Comparison of ENCODE assay signal across 11 cellular contexts in genomic region chr20:4006640-4007039, GRCh38. TPM values are rescaled to one million over a fixed set of nuclear protein-coding genes. Genes with fewer than 3 reads are reported as not detected.
DNase-seq lines count a peak whose midpoint lies in the region; ATAC-seq and TF ChIP-seq lines count a peak whose summit lies in the region.
"Had no signal": no experiment of that assay in that cellular context is flagged by ENCODE, and none has a peak within 500 bp of the region (broad histone marks: within the 10 kb centered on the region; RNA-seq: fewer than 3 reads in every experiment).

No MANE protein-coding gene starts in this region.

- POLR2A ChIA-PET in Panc1 (lab: Charles Lee) = interaction anchor here (0.7 to 1.0 kb wide), 2 partner anchors 10 to 113 kb away, joined by 3 to 4 read pairs; no protein-coding TSS in a partner anchor

- ATAC-seq in Panc1 (0 out of 2 replicates have a peak, but pooled peaks have one; percentile 35), GM19463 (IDR thresholded peaks at IDR 0.05; ENCODE audit: unreplicated experiment) (no peak), GM19395 (IDR thresholded peaks at IDR 0.05; ENCODE audit: unreplicated experiment) (no peak)
- ATAC-seq: naive thymus-derived CD4-positive, alpha-beta T cell had no signal

- no peaks in the 10 kb centered on the region; a peak in 1 of 22 replicates for H3K9me3 ChIP-seq in BLaER1 treated with 17β-estradiol and CSF1 and Interleukin-3, amounts not matched to agents 10 nM and 100 nM (replicated peaks in 1 of 11)
- H3K9me3 ChIP-seq in Panc1 (ENCODE audit: control insufficient read depth, insufficient read depth, low read depth, low read length) = no peaks in the 10 kb centered on the region

- H3K27ac ChIP-seq in BLaER1 treated with 17β-estradiol and CSF1 and Interleukin-3, amounts not matched to agents 10 nM and 100 nM = peak overlapping the region in 4 of 11 experiments; percentile 8 to 38 (median 22); a peak in 4 of 22 replicates
- no peak overlapping the region for H3K27ac ChIP-seq in Panc1 (ENCODE audit: low read length)
- H3K27ac ChIP-seq: brain microvascular endothelial cell had no signal

- no peak for TF ChIP-seq CTCF in Panc1 (IDR thresholded peaks at IDR 0.05)

- CTCF ChIA-PET in Panc1 (lab: Charles Lee) = no interaction called here

- BruUV-seq in Panc1 (replicated peaks; lab: Mats Ljungman, UMichigan) = no TSS peak

- H3K4me3 ChIP-seq in BLaER1 treated with 17β-estradiol and CSF1 and Interleukin-3, amounts not matched to agents 10 nM and 100 nM = no peak overlapping the region
- H3K4me3 ChIP-seq in Panc1 (ENCODE audit: low read depth in 2 of 2, low read length in 2 of 2) = no peak overlapping the region

- H3K4me2 ChIP-seq in BLaER1 treated with 17β-estradiol and CSF1 and Interleukin-3, amounts not matched to agents 10 nM and 100 nM = peak overlapping the region; percentile 20 to 66 (median 40); a peak in 17 of 22 replicates

- in situ Hi-C loops in Panc1 (cut with HindIII; ENCODE audit: low pct_unique_long_range_greater_than_20kb, low sequenced_read_pairs) = no loop called here

- intact Hi-C loops in Panc1 (cut with micrococcal nuclease; ENCODE audit: unreplicated experiment) = no loop called here

- H3K9ac ChIP-seq in BLaER1 treated with 17β-estradiol and CSF1 and Interleukin-3, amounts not matched to agents 10 nM and 100 nM = peak overlapping the region in 4 of 11 experiments; percentile 4 to 50 (median 17); a peak in 3 of 22 replicates

- peaks cover 23 to 82% (median 57%) of the 10 kb centered on the region in 11 experiments for H3K36me3 ChIP-seq in BLaER1 treated with 17β-estradiol and CSF1 and Interleukin-3, amounts not matched to agents 10 nM and 100 nM
- no peaks in the 10 kb centered on the region for H3K36me3 ChIP-seq in Panc1 (ENCODE audit: control insufficient read depth, insufficient read depth, low read length)
- H3K36me3 ChIP-seq: brain microvascular endothelial cell had no signal

- H4K20me1 ChIP-seq in BLaER1 treated with 17β-estradiol and CSF1 and Interleukin-3, amounts not matched to agents 10 nM and 100 nM = peaks cover 87 to 97% (median 96%) of the 10 kb centered on the region in 11 experiments

- no peaks in the 10 kb centered on the region for H3K27me3 ChIP-seq in BLaER1 treated with 17β-estradiol and CSF1 and Interleukin-3, amounts not matched to agents 10 nM and 100 nM
- H3K27me3 ChIP-seq in Panc1 (ENCODE audit: control insufficient read depth, insufficient read depth, low read length) = no peaks in the 10 kb centered on the region
- H3K27me3 ChIP-seq: brain microvascular endothelial cell had no signal

- DNase-seq in Panc1 (ENCODE audit: low read depth, low spot score) = no peak
- DNase-seq in globus pallidus (ENCODE audit: low spot score) = peak; percentile 66
- peak; percentile 66 for DNase-seq in occipital lobe (lab: John Stamatoyannopoulos, UW)
- no peak for DNase-seq in NCI-H510A (lab: John Stamatoyannopoulos, UW)
- DNase-seq in activated CD8-positive, alpha-beta memory T cell treated with anti-CD3 and anti-CD28 coated beads, Interleukin-2, amount 50 U/mL, for 48 hours = no peak
- DNase-seq: activated CD4-positive, alpha-beta T cell treated with anti-CD3 and anti-CD28 coated beads, Interleukin-2, amount 10 ng/mL, durations not matched to agents 7 days and 5 days; brain microvascular endothelial cell; naive thymus-derived CD4-positive, alpha-beta T cell had no signal

- peaks cover 17 to 85% (median 41%) of the 10 kb centered on the region in 10 experiments for H3K4me1 ChIP-seq in BLaER1 treated with 17β-estradiol and CSF1 and Interleukin-3, amounts not matched to agents 10 nM and 100 nM
- H3K4me1 ChIP-seq in Panc1 (ENCODE audit: control insufficient read depth, insufficient read depth, low read length) = no peaks in the 10 kb centered on the region; the same call in 1 of the 2 replicates

RNA-seq across cellular contexts. Expression of gene RNF24, which starts 8.7 kb away (rescaled TPM):
- total RNA-seq in Panc1 (2021; ENCODE audit: unreplicated experiment) = 8.3 TPM
- polyA plus RNA-seq in Panc1 (2012; ENCODE audit: insufficient read length) = 7.0 TPM
- total RNA-seq in occipital lobe = 28.5 TPM

Comparison
In these comparisons a context has a peak if more than half of its experiments do, and no peak if none do; other contexts are left out.
1. DNase-seq: peak in globus pallidus (single experiment) and occipital lobe (single experiment); none in Panc1 (single experiment), NCI-H510A (single experiment) and activated CD8-positive, alpha-beta memory T cell treated with anti-CD3 and anti-CD28 coated beads, Interleukin-2, amount 50 U/mL, for 48 hours (single experiment).